Comparison of ENCODE assay signal across 8 cellular contexts in genomic region chr17:76523084-76524037, GRCh38. TPM values are rescaled to one million over a fixed set of nuclear protein-coding genes. Genes with fewer than 3 reads are reported as not detected.
DNase-seq lines count a peak whose midpoint lies in the region; ATAC-seq, FAIRE-seq and TF ChIP-seq lines count a peak whose summit lies in the region.

No MANE protein-coding gene starts in this region.

- peaks cover 4% of the 10 kb centered on the region for H3K36me3 Mint-ChIP-seq in IgD-negative memory B cell
- H3K36me3 Mint-ChIP-seq in progenitor cell of endocrine pancreas (ENCODE audit: insufficient read depth), result no peaks in the 10 kb centered on the region

- TF ChIP-seq CTCF in progenitor cell of endocrine pancreas (IDR thresholded peaks at IDR 0.05; ENCODE audit: unreplicated experiment), result peak; percentile 100

- H3K9me3 Mint-ChIP-seq in IgD-negative memory B cell (no peaks in the 10 kb centered on the region), progenitor cell of endocrine pancreas (ENCODE audit: low read depth) (no peaks in the 10 kb centered on the region)

- intact Hi-C loops in head of caudate nucleus (cut with DNase I), result loop anchor here (1.0 to 10.0 kb wide), 2 partner anchors 23 to 101 kb away; no protein-coding TSS in a partner anchor

- H3K4me1 ChIP-seq in SJCRH30, result peaks cover 13% of the 10 kb centered on the region

- no peak overlapping the region for H3K27ac ChIP-seq in SJCRH30

- H3K27me3 ChIP-seq in SJCRH30, result peaks cover 32% of the 10 kb centered on the region

- FAIRE-seq in urothelium cell line (lab: Jason Lieb, UNC), result peak; percentile 55

- H3K4me1 Mint-ChIP-seq in IgD-negative memory B cell (peaks cover 11 to 16% (median 13%) of the 10 kb centered on the region in 3 donors), progenitor cell of endocrine pancreas (ENCODE audit: low read depth) (peaks cover 13% of the 10 kb centered on the region)

- DNase-seq in GDM1 (lab: John Stamatoyannopoulos, UW), result peak; percentile 26
- DNase-seq in SJCRH30, result peak; percentile 77 to 89
- peak; percentile 70 for DNase-seq in activated gamma-delta T cell treated with anti-CD3 and anti-CD28 coated beads, Interleukin-2, amount 50 U/mL, for 16 hours (ENCODE audit: low read depth)
- peak; percentile 49 to 92 (median 80) for DNase-seq in head of caudate nucleus
- peak; percentile 77 for DNase-seq in progenitor cell of endocrine pancreas (ENCODE audit: low spot score, unreplicated experiment)
- peak; percentile 85 for DNase-seq in urothelium cell line (ENCODE audit: low spot score)

- H3K36me3 ChIP-seq in SJCRH30, result no peaks in the 10 kb centered on the region

- H3K27ac Mint-ChIP-seq in IgD-negative memory B cell (no peak overlapping the region), progenitor cell of endocrine pancreas (peak overlapping the region; percentile 91)

- ATAC-seq in GM18870 (IDR thresholded peaks at IDR 0.05; ENCODE audit: unreplicated experiment), result no peak

- H3K4me3 ChIP-seq in SJCRH30, result no peak overlapping the region

- H3K4me3 Mint-ChIP-seq in IgD-negative memory B cell (peak overlapping the region; percentile 13 to 89 (median 56)), progenitor cell of endocrine pancreas (ENCODE audit: low read depth) (no peak overlapping the region)

- H3K27me3 Mint-ChIP-seq in IgD-negative memory B cell (peaks cover 1% of the 10 kb centered on the region), progenitor cell of endocrine pancreas (peaks cover 47% of the 10 kb centered on the region)

- H3K9me3 ChIP-seq in SJCRH30 (replicated peaks), result no peaks in the 10 kb centered on the region

RNA-seq across cellular contexts. Expression of gene CYGB, which starts 14.1 kb away (rescaled TPM):
- 2.1 TPM for polyA plus RNA-seq in IgD-negative memory B cell
- not detected in 2 replicates for total RNA-seq in SJCRH30 (2014; rRNA removed; shearing (Covaris generic))
- 0.46 and 1.0 TPM in 2 replicates for total RNA-seq in progenitor cell of endocrine pancreas

RNA-seq across cellular contexts. Expression of gene PRCD, which starts 16.5 kb away (rescaled TPM):
- 24.4 TPM for polyA plus RNA-seq in IgD-negative memory B cell
- 2.1 and 3.4 TPM in 2 replicates for total RNA-seq in SJCRH30 (2014; rRNA removed; shearing (Covaris generic))
- 0.86 and 1.7 TPM in 2 replicates for total RNA-seq in progenitor cell of endocrine pancreas

RNA-seq across cellular contexts. Expression of gene RHBDF2, which starts 22.1 kb away (rescaled TPM):
- 160 TPM for polyA plus RNA-seq in IgD-negative memory B cell
- 2.4 and 2.5 TPM in 2 replicates for total RNA-seq in SJCRH30 (2014; rRNA removed; shearing (Covaris generic))
- total RNA-seq in progenitor cell of endocrine pancreas, result 11.8 and 12.1 TPM in 2 replicates

RNA-seq across cellular contexts. Expression of gene AANAT, which starts 56.0 kb away (rescaled TPM):
- 1.1 TPM for polyA plus RNA-seq in IgD-negative memory B cell
- 0.24 and 0.58 TPM in 2 replicates for total RNA-seq in SJCRH30 (2014; rRNA removed; shearing (Covaris generic))
- 0.40 TPM in 1 of 2 replicates, not detected in the other for total RNA-seq in progenitor cell of endocrine pancreas

Comparison
In these comparisons a context has a peak if more than half of its experiments do, and no peak if none do; other contexts are left out.
1. DNase-seq: peak in every context shown above with its lines; median percentile 85 in urothelium cell line; 83 in SJCRH30; 80 in head of caudate nucleus; 77 in progenitor cell of endocrine pancreas; 70 in activated gamma-delta T cell treated with anti-CD3 and anti-CD28 coated beads, Interleukin-2, amount 50 U/mL, for 16 hours; 26 in GDM1.